Comparison of ENCODE assay signal across 22 cellular contexts in genomic region chr20:48425776-48426175, GRCh38.
"Had no signal": no experiment of that assay in that cellular context is flagged by ENCODE, and none has a peak within 500 bp of the region (broad histone marks: within the 10 kb centered on the region; RNA-seq: fewer than 3 reads in every experiment).

No MANE protein-coding gene starts in this region.

- ATAC-seq: activated CD8-positive, alpha-beta memory T cell treated with anti-CD3 and anti-CD28 coated beads, Interleukin-2, amount 10 ng/mL, durations not matched to agents 7 days and 5 days; left cardiac atrium; mucosa of descending colon; pancreas; right lobe of liver; stimulated activated naive B cell treated with anti-CD40 and anti-IgM and Interleukin-4, amounts not matched to agents 10 μg/mL and 1 μg/mL and 100 μg/mL, for 72 hours had no signal

- H3K4me3 ChIP-seq: dorsolateral prefrontal cortex, hepatocyte, mucosa of descending colon, pancreas, right lobe of liver, smooth muscle cell, thoracic aorta, upper lobe of left lung had no signal

- FAIRE-seq: colon, islet of Langerhans, pancreas had no signal

- DNase-seq: activated CD4-positive, alpha-beta memory T cell treated with anti-CD3 and anti-CD28 coated beads, Interleukin-2, amount 10 ng/mL, durations not matched to agents 7 days and 5 days; activated CD4-positive, alpha-beta T cell treated with anti-CD3 and anti-CD28 coated beads for 48 hours; activated CD4-positive, CD25-positive, alpha-beta regulatory T cell; activated CD8-positive, alpha-beta memory T cell treated with anti-CD3 and anti-CD28 coated beads, Interleukin-2, amount 10 ng/mL, durations not matched to agents 7 days and 5 days; activated naive CD8-positive, alpha-beta T cell treated with anti-CD3 and anti-CD28 coated beads for 36 hours; amniotic stem cell; dorsolateral prefrontal cortex; left cardiac atrium; mesenchymal stem cell; mucosa of descending colon; naive B cell; pancreas; right lobe of liver; stimulated activated CD4-positive, alpha-beta T cell treated with anti-CD3 and anti-CD28 coated beads, Interleukin-4, amount 100 ng/mL, for 4 hours; stimulated activated naive B cell treated with anti-CD40 and anti-IgM and Interleukin-4, amounts not matched to agents 10 μg/mL and 1 μg/mL and 100 μg/mL, for 72 hours had no signal

- H3K36me3 ChIP-seq: neutrophil, pancreas, right lobe of liver, thoracic aorta, upper lobe of left lung had no signal

- H3K9me3 ChIP-seq: mucosa of descending colon, neutrophil, pancreas, right lobe of liver, thoracic aorta, upper lobe of left lung had no signal

- H3K27me3 ChIP-seq: hepatocyte, neutrophil, pancreas, right lobe of liver, upper lobe of left lung had no signal

- H2AFZ ChIP-seq: hepatocyte had no signal

- H3K27ac ChIP-seq: dorsolateral prefrontal cortex, hepatocyte, neutrophil, pancreas, right lobe of liver, thoracic aorta, upper lobe of left lung had no signal

- H3K4me1 ChIP-seq: pancreas, right lobe of liver, upper lobe of left lung had no signal

- H3K4me2 ChIP-seq: hepatocyte, smooth muscle cell had no signal
